Comparison of ENCODE assay signal across 9 cellular contexts in the genomic region with DNA sequence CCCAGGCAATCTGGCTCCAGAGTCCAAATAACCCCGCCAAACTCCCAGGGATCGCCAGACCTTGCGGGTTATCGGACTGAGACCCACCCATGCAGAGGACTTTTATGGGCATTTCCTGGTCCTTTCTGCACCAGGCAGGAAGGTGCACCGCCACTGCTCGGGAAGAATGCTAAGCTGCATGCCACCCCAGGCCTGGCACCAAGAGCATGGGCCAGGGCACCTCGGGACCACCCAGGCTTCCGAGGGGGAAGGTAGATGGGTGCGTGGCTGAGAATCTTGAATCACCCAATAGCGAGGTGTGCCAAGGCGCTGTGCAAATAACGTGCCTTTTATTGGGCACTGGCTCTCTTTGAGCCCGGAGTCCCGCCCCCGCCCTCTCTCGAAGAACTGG. TPM values are rescaled to one million over a fixed set of nuclear protein-coding genes. Genes with fewer than 3 reads are reported as not detected.
A peak's percentile ranks its signal among the peaks of the same experiment; 100 is the strongest.
DNase-seq lines count a peak whose midpoint lies in the region; ATAC-seq, FAIRE-seq and TF ChIP-seq lines count a peak whose summit lies in the region.
"Had no signal": no experiment of that assay in that cellular context is flagged by ENCODE, and none has a peak within 500 bp of the region (broad histone marks: within the 10 kb centered on the region; RNA-seq: fewer than 3 reads in every experiment).

No MANE protein-coding gene starts in this region.

- no peaks in the 10 kb centered on the region for H4K20me1 ChIP-seq in astrocyte (ENCODE audit: insufficient read depth, low read length)

- ATAC-seq in CD4-positive, alpha-beta T cell (ENCODE audit: poor library complexity), result peak; percentile 7
- ATAC-seq in GM19397 (IDR thresholded peaks at IDR 0.05; ENCODE audit: unreplicated experiment), result peak; percentile 13
- no peak for ATAC-seq in HG03039 (IDR thresholded peaks at IDR 0.05; ENCODE audit: unreplicated experiment)

- POLR2A ChIA-PET in CD4-positive, alpha-beta T cell (lab: Charles Lee), result interaction anchor here (0.8 to 4.9 kb wide), 15 partner anchors 8 to 222 kb away, joined by 3 to 44 read pairs (median 12); a partner anchor contains a TSS

- peak overlapping the region; percentile 61 for H3K27ac ChIP-seq in CD4-positive, alpha-beta T cell (ENCODE audit: low read depth, low read length)
- H3K27ac ChIP-seq in astrocyte (ENCODE audit: low read depth, low read length), result peak overlapping the region; percentile 36
- H3K27ac ChIP-seq in stomach, result peak overlapping the region; percentile 85 to 94 (median 90)
- H3K27ac ChIP-seq: SK-N-MC had no signal

- H3K27me3 Mint-ChIP-seq in CD4-positive, alpha-beta T cell, result no peaks in the 10 kb centered on the region
- H3K27me3 Mint-ChIP-seq in astrocyte (ENCODE audit: low read depth, unreplicated experiment), result no peaks in the 10 kb centered on the region

- peak overlapping the region; percentile 92 for H3K27ac Mint-ChIP-seq in CD4-positive, alpha-beta T cell
- H3K27ac Mint-ChIP-seq in astrocyte (ENCODE audit: unreplicated experiment), result peak overlapping the region; percentile 41

- peak overlapping the region; percentile 86 for H2AFZ ChIP-seq in astrocyte (ENCODE audit: low read depth, low read length)

- TF ChIP-seq EP300 in stomach (IDR thresholded peaks at IDR 0.05), result no peak

- H3K36me3 Mint-ChIP-seq in CD4-positive, alpha-beta T cell (ENCODE audit: low read depth), result peaks cover 12% of the 10 kb centered on the region
- H3K36me3 Mint-ChIP-seq in astrocyte (ENCODE audit: low read depth, unreplicated experiment), result peaks cover 2% of the 10 kb centered on the region

- peak in 2 of 10 experiments; percentile 29 to 43 for DNase-seq in CD4-positive, alpha-beta T cell
- DNase-seq in NCI-H146 (lab: John Stamatoyannopoulos, UW), result peak; percentile 81
- DNase-seq in astrocyte (ENCODE audit: low read depth), result no peak
- DNase-seq in kidney epithelial cell (ENCODE audit: low read depth), result no peak
- DNase-seq in stomach, result peak; percentile 73
- no peak for DNase-seq in mesenteric fat pad (ENCODE audit: low spot score)

- H3K4me1 ChIP-seq in astrocyte (ENCODE audit: insufficient read depth, low read length) (peaks cover 19% of the 10 kb centered on the region), stomach (peaks cover 26 to 51% (median 38%) of the 10 kb centered on the region in 4 donors)

- H3K4me2 ChIP-seq in astrocyte (ENCODE audit: low read length), result peak overlapping the region; percentile 89

- no peak for TF ChIP-seq CTCF in CD4-positive, alpha-beta T cell (IDR thresholded peaks at IDR 0.05)
- TF ChIP-seq CTCF in astrocyte (IDR thresholded peaks at IDR 0.05; ENCODE audit: insufficient read depth, low read depth, low read length) (no peak), kidney epithelial cell (IDR thresholded peaks at IDR 0.05; ENCODE audit: insufficient read depth, low read length, poor library complexity, severe bottlenecking) (no peak), stomach (IDR thresholded peaks at IDR 0.05) (no peak)

- H3K9me3 ChIP-seq in CD4-positive, alpha-beta T cell (ENCODE audit: control insufficient read depth, low read length), result no peaks in the 10 kb centered on the region
- H3K9me3 ChIP-seq in astrocyte (ENCODE audit: insufficient read depth, low read depth, low read length) (no peaks in the 10 kb centered on the region), stomach (no peaks in the 10 kb centered on the region)

- no peaks in the 10 kb centered on the region for H3K79me2 ChIP-seq in astrocyte (ENCODE audit: insufficient read depth, low read length)

- H3K4me3 Mint-ChIP-seq in CD4-positive, alpha-beta T cell, result peak overlapping the region; percentile 96
- peak overlapping the region; percentile 81 for H3K4me3 Mint-ChIP-seq in astrocyte (ENCODE audit: unreplicated experiment)

- no peak for TF ChIP-seq POLR2A in stomach (IDR thresholded peaks at IDR 0.05)

- H3K27me3 ChIP-seq in CD4-positive, alpha-beta T cell (ENCODE audit: control insufficient read depth, insufficient read depth, low read length), result no peaks in the 10 kb centered on the region
- H3K27me3 ChIP-seq in astrocyte (ENCODE audit: insufficient read depth, low read length) (no peaks in the 10 kb centered on the region), kidney epithelial cell (ENCODE audit: control insufficient read depth, insufficient read depth, low read length) (no peaks in the 10 kb centered on the region), stomach (no peaks in the 10 kb centered on the region)

- FAIRE-seq in astrocyte (lab: Jason Lieb, UNC), result no peak

- peak overlapping the region; percentile 61 for H3K9ac ChIP-seq in astrocyte (ENCODE audit: low read length)

- H3K4me1 Mint-ChIP-seq in CD4-positive, alpha-beta T cell (ENCODE audit: low read depth), result peaks cover 21% of the 10 kb centered on the region
- peaks cover 8% of the 10 kb centered on the region for H3K4me1 Mint-ChIP-seq in astrocyte (ENCODE audit: low read depth, unreplicated experiment)

- no peaks in the 10 kb centered on the region for H3K36me3 ChIP-seq in astrocyte (ENCODE audit: insufficient read depth, low read length)
- H3K36me3 ChIP-seq in kidney epithelial cell (ENCODE audit: control insufficient read depth, insufficient read depth, low read length), result no peaks in the 10 kb centered on the region
- H3K36me3 ChIP-seq in stomach, result peaks cover 0 to 10% (median 5%) of the 10 kb centered on the region in 4 donors

- no peaks in the 10 kb centered on the region for H3K9me3 Mint-ChIP-seq in CD4-positive, alpha-beta T cell
- no peaks in the 10 kb centered on the region for H3K9me3 Mint-ChIP-seq in astrocyte (ENCODE audit: unreplicated experiment)

- WGBS in stomach, 5 donors, result 0 to 1% (median 1%) methylated on average over 15 to 16 of the region's 16 CpGs

- H3K4me3 ChIP-seq in astrocyte (ENCODE audit: insufficient read depth, low read depth, low read length), result peak overlapping the region; percentile 72
- peak overlapping the region; percentile 54 for H3K4me3 ChIP-seq in kidney epithelial cell (ENCODE audit: low read depth, low read length)
- H3K4me3 ChIP-seq in stomach, result peak overlapping the region; percentile 54 to 70 (median 58)

- CTCF ChIA-PET in CD4-positive, alpha-beta T cell (lab: Charles Lee), result interaction anchor here (1.4 to 2.4 kb wide), 5 partner anchors 23 to 212 kb away, joined by 4 to 8 read pairs (median 7); no protein-coding TSS in a partner anchor

- intact Hi-C loops in CD4-positive, alpha-beta T cell (cut with DNase I, micrococcal nuclease), result loop anchor here in 1 of 2 experiments (10.0 kb wide), 1 partner anchor 222 kb away; a partner anchor contains a TSS
- intact Hi-C loops in stomach (cut with DNase I; ENCODE audit: low total_unique reads), result no loop called here

RNA-seq across cellular contexts. Expression of a gene that starts 0.4 kb away (rescaled TPM):
- 1 to 10 TPM; 2.6 to 2.7 TPM for total RNA-seq in CD4-positive, alpha-beta T cell
- 1.3 and 1.4 TPM in 2 replicates for total RNA-seq in astrocyte
- not detected in 2 replicates for total RNA-seq in kidney epithelial cell
- total RNA-seq in stomach, result 10 to 100 TPM in 1 of 5 donors, 1 to 10 TPM in 1, not detected in 3; 7.8 to 23.5 TPM
- under 1 TPM; 0.37 to 0.76 (median 0.65) TPM for polyA plus RNA-seq in stomach
- total RNA-seq in mesenteric fat pad, result 1.7 TPM

RNA-seq across cellular contexts. Expression of a gene that starts 5.6 kb away (rescaled TPM):
- total RNA-seq in CD4-positive, alpha-beta T cell, result 10 to 100 TPM; 20.2 to 21.7 TPM
- 43.7 and 50.7 TPM in 2 replicates for total RNA-seq in astrocyte
- total RNA-seq in kidney epithelial cell, result 77.8 and 80.4 TPM in 2 replicates
- 100 to 1,000 TPM in 1 of 5 donors, 10 to 100 TPM in 4; 43.5 to 157 (median 61.1) TPM for total RNA-seq in stomach
- 10 to 100 TPM; 42.6 to 55.5 (median 42.8) TPM for polyA plus RNA-seq in stomach
- total RNA-seq in mesenteric fat pad, result 20.4 TPM

RNA-seq across cellular contexts. Expression of a gene that starts 28.0 kb away (rescaled TPM):
- total RNA-seq in CD4-positive, alpha-beta T cell, result 10 to 100 TPM; 75.1 to 77.4 TPM
- total RNA-seq in astrocyte, result 13.4 and 14.0 TPM in 2 replicates
- 15.8 and 23.0 TPM in 2 replicates for total RNA-seq in kidney epithelial cell
- 10 to 100 TPM in 1 of 5 donors, 1 to 10 TPM in 3, not detected in 1; 2.0 to 55.3 (median 8.5) TPM for total RNA-seq in stomach
- polyA plus RNA-seq in stomach, result 10 to 100 TPM in 2 of 3 donors, 1 to 10 TPM in 1; 9.5 to 24.9 (median 13.9) TPM
- 5.5 TPM for total RNA-seq in mesenteric fat pad

RNA-seq across cellular contexts. Expression of a gene that starts 42.8 kb away (rescaled TPM):
- total RNA-seq in CD4-positive, alpha-beta T cell, result 10 to 100 TPM; 25.1 to 26.2 TPM
- total RNA-seq in astrocyte (14.6 and 14.7 TPM in 2 replicates), kidney epithelial cell (32.9 and 38.1 TPM in 2 replicates), stomach (10 to 100 TPM; 10.8 to 42.5 (median 16.8) TPM), mesenteric fat pad (18.2 TPM)
- 10 to 100 TPM; 13.1 to 24.3 (median 18.0) TPM for polyA plus RNA-seq in stomach

RNA-seq across cellular contexts. Expression of a gene that starts 43.0 kb away (rescaled TPM):
- total RNA-seq in CD4-positive, alpha-beta T cell, result not detected
- 0.30 and 0.96 TPM in 2 replicates for total RNA-seq in astrocyte
- total RNA-seq in kidney epithelial cell, result 3.1 and 5.8 TPM in 2 replicates
- total RNA-seq in stomach, result 10 to 100 TPM in 1 of 5 donors, 1 to 10 TPM in 2, under 1 TPM in 1, not detected in 1; 0.14 to 18.7 (median 4.3) TPM
- 10 to 100 TPM in 2 of 3 donors, 1 to 10 TPM in 1; 8.0 to 16.8 (median 15.7) TPM for polyA plus RNA-seq in stomach
- 2.2 TPM for total RNA-seq in mesenteric fat pad

Comparison
In these comparisons a context has a peak if more than half of its experiments do, and no peak if none do; other contexts are left out.
1. DNase-seq: peak in NCI-H146 (single experiment) and stomach (single experiment); none in astrocyte (single experiment), kidney epithelial cell (single experiment) and mesenteric fat pad (single experiment).
2. H3K27ac ChIP-seq: peak in every context shown above with its lines; median percentile 90 in stomach; 61 in CD4-positive, alpha-beta T cell; 36 in astrocyte.
3. Peak in every context shown above with its lines, with median percentiles within 50 percentile points of each other: H3K4me3 ChIP-seq.